In the genomic region with DNA sequence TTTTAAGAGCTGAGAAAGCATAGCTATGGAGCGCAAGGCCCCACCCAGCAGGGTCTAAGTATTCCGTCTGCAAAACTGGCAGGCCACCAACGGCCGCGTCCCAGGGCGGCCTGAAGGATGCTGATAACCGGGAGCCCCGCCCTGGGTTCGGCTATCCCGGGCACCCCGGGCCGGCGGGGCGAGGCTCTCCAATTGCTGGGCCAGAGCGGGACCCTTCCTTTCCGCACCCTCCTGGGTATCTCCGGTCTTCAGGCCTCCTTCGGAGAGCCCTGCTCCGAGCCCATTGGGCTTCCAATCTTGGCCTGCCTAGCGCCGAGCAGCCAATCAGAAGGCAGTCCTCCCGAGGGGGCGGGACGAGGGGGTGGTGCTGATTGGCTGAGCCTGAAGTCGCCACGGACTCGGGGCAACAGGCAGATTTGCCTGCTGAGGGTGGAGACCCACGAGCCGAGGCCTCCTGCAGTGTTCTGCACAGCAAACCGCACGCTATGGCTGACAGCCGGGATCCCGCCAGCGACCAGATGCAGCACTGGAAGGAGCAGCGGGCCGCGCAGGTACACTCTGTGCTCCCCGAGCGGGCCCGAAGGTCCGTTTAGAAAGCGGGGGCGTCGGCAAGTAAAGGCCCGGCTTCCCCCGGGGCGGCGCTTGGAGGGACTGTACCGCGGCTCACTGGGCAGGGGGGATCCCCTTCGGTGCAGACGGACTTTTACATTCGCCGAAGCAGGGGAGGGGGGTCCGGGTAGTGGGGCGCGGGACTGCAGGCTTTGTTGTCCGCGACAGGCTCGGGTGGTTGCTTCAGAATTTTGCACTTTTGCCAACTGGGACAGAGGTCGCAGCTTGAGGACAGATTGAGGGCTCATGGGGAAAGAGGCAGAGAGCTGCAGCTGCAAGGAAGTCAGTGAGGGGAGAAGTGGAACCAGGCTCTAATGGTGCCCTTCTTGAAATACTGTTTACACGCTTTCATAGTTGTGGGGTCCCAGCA, we compare ENCODE assay signal across 8 cellular contexts. TPM values are rescaled to one million over a fixed set of nuclear protein-coding genes. Genes with fewer than 3 reads are reported as not detected.
A peak's percentile ranks its signal among the peaks of the same experiment; 100 is the strongest.
DNase-seq lines count a peak whose midpoint lies in the region; ATAC-seq and TF ChIP-seq lines count a peak whose summit lies in the region.

CAT (plus strand) TSS at position 406 of the 979 bp plus-strand sequence; CDS start at position 486, 80 bp downstream.

- H3K9ac ChIP-seq in fibroblast of lung (ENCODE audit: insufficient read depth, low read length) (peak within 1 kb of the TSS; percentile 81), neural cell (ENCODE audit: low read length) (peak within 1 kb of the TSS; percentile 66)

- peaks cover 5% of the 10 kb centered on the region for H3K27me3 Mint-ChIP-seq in GM23338 (ENCODE audit: insufficient read depth, low read depth, poor library complexity)

- peak within 1 kb of the TSS; percentile 80 for H3K4me2 ChIP-seq in DOHH2 (ENCODE audit: low read length)
- H3K4me2 ChIP-seq in GM23338: peak within 1 kb of the TSS; percentile 66
- H3K4me2 ChIP-seq in fibroblast of lung (ENCODE audit: extremely low read depth, insufficient read depth, low read length): peak within 1 kb of the TSS; percentile 96
- H3K4me2 ChIP-seq in neural cell (ENCODE audit: low read length): peak within 1 kb of the TSS; percentile 51

- H3K9me2 ChIP-seq in DOHH2 (replicated peaks; ENCODE audit: control insufficient read depth, low read length) (no peaks in the 10 kb centered on the region), GM23338 (ENCODE audit: insufficient read depth) (peaks cover 8% of the 10 kb centered on the region; the same call in 1 of the 2 replicates), neural cell (ENCODE audit: insufficient read depth, low read length) (no peaks in the 10 kb centered on the region)

- CTCF ChIA-PET in RWPE1 (lab: Yijun Ruan, JAX): interaction anchor here (0.6 to 0.9 kb wide), 3 partner anchors 10 to 29 kb away, joined by 4 read pairs; no protein-coding TSS in a partner anchor

- POLR2A ChIA-PET in RWPE1 (lab: Yijun Ruan, JAX; ENCODE audit: low non-redundant PET): interaction anchor here (0.6 to 0.7 kb wide), 2 partner anchors 31 to 43 kb away, joined by 3 read pairs; no protein-coding TSS in a partner anchor

- H3K4me1 ChIP-seq in DOHH2 (ENCODE audit: control insufficient read depth, low read length) (peaks cover 17% of the 10 kb centered on the region), GM23338 (ENCODE audit: insufficient read depth) (peaks cover 7% of the 10 kb centered on the region), fibroblast of lung (ENCODE audit: control insufficient read depth, extremely low read depth, insufficient read depth, low read length) (peaks cover 2% of the 10 kb centered on the region)

- H3K4me3 ChIP-seq in DOHH2 (ENCODE audit: low read length) (peak within 1 kb of the TSS; percentile 81), GM23338 (peak within 1 kb of the TSS; percentile 78), fibroblast of lung (replicated peaks in 1 of 4; ENCODE audit: control extremely low read depth in 1 of 4, insufficient read depth in 1 of 4, low read depth in 3 of 4, low read length in 4 of 4) (peak within 1 kb of the TSS; percentile 83 to 99 (median 90)), neural cell (ENCODE audit: low read length) (peak within 1 kb of the TSS; percentile 75)

- TF ChIP-seq CTCF in DOHH2 (IDR thresholded peaks at IDR 0.05; ENCODE audit: low read depth, low read length, poor library complexity, severe bottlenecking): no peak
- TF ChIP-seq CTCF in GM23338 (conservative IDR thresholded peaks at IDR 0.05; ENCODE audit: low read depth in 2 of 2): no peak
- no peak for TF ChIP-seq CTCF in RWPE1 (conservative IDR thresholded peaks at IDR 0.05; ENCODE audit: low read depth)
- TF ChIP-seq CTCF in fibroblast of lung (conservative IDR thresholded peaks at IDR 0.05 in 1 of 2, IDR thresholded peaks at IDR 0.05 in 1 of 2; ENCODE audit: low read depth in 1 of 2, low read length in 2 of 2): no peak
- TF ChIP-seq CTCF in neural cell (IDR thresholded peaks at IDR 0.05; ENCODE audit: poor library complexity, severe bottlenecking): no peak

- H3F3A ChIP-seq in DOHH2 (ENCODE audit: control insufficient read depth, insufficient read depth): no peaks in the 10 kb centered on the region
- no peaks in the 10 kb centered on the region for H3F3A ChIP-seq in GM23338 (replicated peaks; ENCODE audit: low read depth)
- H3F3A ChIP-seq in neural cell (ENCODE audit: insufficient read depth, low read length, poor library complexity, severe bottlenecking): no peaks in the 10 kb centered on the region

- peak; percentile 98 for ATAC-seq in GM23338

- 0 out of 2 replicates have a peak, but pooled peaks cover 3% of the 10 kb centered on the region for H3K36me3 ChIP-seq in DOHH2 (ENCODE audit: control insufficient read depth, low read length)
- H3K36me3 ChIP-seq in GM23338 (ENCODE audit: insufficient read depth): no peaks in the 10 kb centered on the region
- H3K36me3 ChIP-seq in fibroblast of lung (ENCODE audit: control insufficient read depth, insufficient read depth, low read length): no peaks in the 10 kb centered on the region
- no peaks in the 10 kb centered on the region for H3K36me3 ChIP-seq in neural cell (ENCODE audit: insufficient read depth, low read length)

- peaks cover 39% of the 10 kb centered on the region for H3K36me3 Mint-ChIP-seq in GM23338 (ENCODE audit: low read depth)

- 0 out of 2 replicates have a peak within 1 kb of the TSS, but pooled peaks have one; percentile 52 for H3K27ac Mint-ChIP-seq in GM23338

- DNase-seq in GM23338 (ENCODE audit: low spot score) (peak; percentile 96), LHCN-M2 (ENCODE audit: low read depth) (peak; percentile 97), RWPE1 (ENCODE audit: low spot score) (peak; percentile 98), fibroblast of lung (ENCODE audit: low read depth in 2 of 2) (peak; percentile 98), stromal cell of bone marrow (ENCODE audit: low read depth) (peak; percentile 96)
- DNase-seq in activated T-helper 1 cell treated with anti-CD3 and anti-CD28 coated beads, Interleukin-2, amount 50 U/mL, for 16 hours (ENCODE audit: low read depth in 1 of 2, low spot score in 1 of 2): peak; percentile 95 to 96

- H3K9me3 ChIP-seq in DOHH2 (ENCODE audit: control insufficient read depth, insufficient read depth, low read length) (no peaks in the 10 kb centered on the region), fibroblast of lung (ENCODE audit: control insufficient read depth, insufficient read depth, low read depth, low read length) (no peaks in the 10 kb centered on the region), neural cell (ENCODE audit: low read length) (no peaks in the 10 kb centered on the region)

- peak within 1 kb of the TSS; percentile 95 for H2AFZ ChIP-seq in GM23338
- H2AFZ ChIP-seq in fibroblast of lung (ENCODE audit: low read length): peak within 1 kb of the TSS; percentile 88
- H2AFZ ChIP-seq in neural cell (ENCODE audit: low read depth, low read length): peak within 1 kb of the TSS; percentile 45

- peak within 1 kb of the TSS; percentile 93 for H3K4me3 Mint-ChIP-seq in GM23338

- H4K20me1 ChIP-seq in DOHH2 (ENCODE audit: control insufficient read depth, insufficient read depth, low read depth, low read length) (no peaks in the 10 kb centered on the region), GM23338 (replicated peaks; ENCODE audit: insufficient read depth) (no peaks in the 10 kb centered on the region), fibroblast of lung (ENCODE audit: control insufficient read depth, extremely low read depth, insufficient read depth, low read length) (no peaks in the 10 kb centered on the region), neural cell (ENCODE audit: insufficient read depth) (no peaks in the 10 kb centered on the region)

- H3K9me3 Mint-ChIP-seq in GM23338: peaks cover 33% of the 10 kb centered on the region

- TF ChIP-seq EP300 in neural cell (conservative IDR thresholded peaks at IDR 0.05; ENCODE audit: poor library complexity, severe bottlenecking): peak; percentile 40

- peaks cover 4% of the 10 kb centered on the region; the same call in 1 of the 3 replicates for H3K4me1 Mint-ChIP-seq in GM23338

- TF ChIP-seq RAD21 in neural cell (conservative IDR thresholded peaks at IDR 0.05): no peak

- H3K27ac ChIP-seq in DOHH2 (ENCODE audit: low read depth, low read length) (peak within 1 kb of the TSS; percentile 57), GM23338 (ENCODE audit: low read depth) (no peak within 1 kb of the TSS), RWPE1 (peak within 1 kb of the TSS; percentile 92), fibroblast of lung (ENCODE audit: insufficient read depth, low read length) (peak within 1 kb of the TSS; percentile 84), neural cell (ENCODE audit: low read length) (peak within 1 kb of the TSS; percentile 68)

- H3K79me2 ChIP-seq in DOHH2 (ENCODE audit: control insufficient read depth, low read length) (peaks cover 14% of the 10 kb centered on the region), GM23338 (replicated peaks; ENCODE audit: insufficient read depth) (peaks cover 31% of the 10 kb centered on the region), fibroblast of lung (ENCODE audit: control insufficient read depth, insufficient read depth, low read length) (peaks cover 20% of the 10 kb centered on the region), neural cell (replicated peaks; ENCODE audit: insufficient read depth, low read length) (peaks cover 3% of the 10 kb centered on the region)

- H3K27me3 ChIP-seq in DOHH2 (ENCODE audit: control insufficient read depth, low read length) (no peaks in the 10 kb centered on the region), GM23338 (ENCODE audit: insufficient read depth) (no peaks in the 10 kb centered on the region), fibroblast of lung (ENCODE audit: control insufficient read depth, insufficient read depth, low read length) (no peaks in the 10 kb centered on the region), neural cell (ENCODE audit: insufficient read depth, low read depth, low read length) (no peaks in the 10 kb centered on the region)

TF ChIP-seq in GM23338, 12 proteins besides CTCF, POLR2A, EP300 and RAD21 (continues in another document):
- no peak for TF ChIP-seq NANOG (IDR thresholded peaks at IDR 0.05; ENCODE audit: borderline replicate concordance)
- no peak for TF ChIP-seq JUNB (IDR thresholded peaks at IDR 0.05; ENCODE audit: unreplicated experiment)

TF ChIP-seq in neural cell, 6 proteins besides CTCF, POLR2A, EP300 and RAD21 (continues in another document):
- no peak for TF ChIP-seq SMC3 (conservative IDR thresholded peaks at IDR 0.05; ENCODE audit: poor library complexity)
- peak; percentile 41 for TF ChIP-seq TAF1 (IDR thresholded peaks at IDR 0.05; ENCODE audit: low read depth)
- peak; percentile 66 for TF ChIP-seq POLR2AphosphoS5 (IDR thresholded peaks at IDR 0.05)

RNA-seq across cellular contexts. Expression of gene CAT, which starts in this region (rescaled TPM):
- 24.0 and 24.3 TPM in 2 replicates for total RNA-seq in GM23338 (2014; rRNA removed; shearing (Covaris generic))
- polyA plus RNA-seq in GM23338 (2016; fragmentation: Nextera tagmentation; extraction: Ambion mirVana): 13.1 and 15.9 TPM in 2 replicates
- total RNA-seq in LHCN-M2 (2014; rRNA removed): 46.0 and 54.5 TPM in 2 replicates
- polyA plus RNA-seq in LHCN-M2 (2012): 27.6 TPM
- total RNA-seq in fibroblast of lung: 64.5 and 93.8 TPM in 2 replicates
- 100 and 113 TPM in 2 replicates for polyA plus RNA-seq in fibroblast of lung
- polyA plus RNA-seq in fibroblast of lung (2012): 55.5 and 63.2 TPM in 2 replicates
- 51.6 and 56.9 TPM in 2 replicates for polyA minus RNA-seq in fibroblast of lung (ENCODE audit: low replicate concordance)
- 40.1 and 46.4 TPM in 2 replicates for polyA plus RNA-seq in neural cell
- 18.7 and 22.2 TPM in 2 replicates for polyA minus RNA-seq in neural cell

Comparison
In these comparisons a context has a peak if more than half of its experiments do, and no peak if none do; other contexts are left out.
1. H2AFZ ChIP-seq: peak in every context shown above with its lines; median percentile 95 in GM23338; 88 in fibroblast of lung; 45 in neural cell.